Comparison of ENCODE assay signal across 8 cellular contexts in genomic region chr1:151347523-151348246, GRCh38. TPM values are rescaled to one million over a fixed set of nuclear protein-coding genes. Genes with fewer than 3 reads are reported as not detected.
DNase-seq lines count a peak whose midpoint lies in the region; ATAC-seq and TF ChIP-seq lines count a peak whose summit lies in the region.

No MANE protein-coding gene starts in this region.

- CTCF ChIA-PET in GM10248 (lab: Yijun Ruan, JAX) = interaction anchor here (0.9 to 1.0 kb wide), 2 partner anchors 10 to 47 kb away, joined by 3 to 4 read pairs; no protein-coding TSS in a partner anchor

- H3K4me3 ChIP-seq in muscle layer of duodenum (ENCODE audit: low read depth in 1 of 2, low read length in 2 of 2) = peak overlapping the region; percentile 78 to 94

- H3K4me1 ChIP-seq in muscle layer of duodenum (ENCODE audit: control insufficient read depth in 1 of 2, insufficient read depth in 2 of 2, low read length in 2 of 2) = peaks cover 8 to 10% of the 10 kb centered on the region in 2 donors

- H3K4me1 Mint-ChIP-seq in brain = peaks cover 38% of the 10 kb centered on the region

- H3K27me3 ChIP-seq in muscle layer of duodenum (ENCODE audit: low read depth, low read length) = no peaks in the 10 kb centered on the region

- TF ChIP-seq CTCF in C4-2B (conservative IDR thresholded peaks at IDR 0.05) (no peak), brain (conservative IDR thresholded peaks at IDR 0.05) (no peak), GM10248 (IDR thresholded peaks at IDR 0.05; ENCODE audit: control extremely low read depth, extremely low read depth, low read depth, missing control alignments) (no peak)

- no peaks in the 10 kb centered on the region for H3K27me3 Mint-ChIP-seq in brain

- peaks cover 31% of the 10 kb centered on the region for H3K36me3 Mint-ChIP-seq in brain

- H3K27ac ChIP-seq in C4-2B (peak overlapping the region; percentile 81), muscle layer of duodenum (ENCODE audit: low read length) (peak overlapping the region; percentile 97)

- peaks cover 20 to 23% of the 10 kb centered on the region in 2 donors for H3K36me3 ChIP-seq in muscle layer of duodenum (ENCODE audit: control insufficient read depth in 1 of 2, insufficient read depth in 2 of 2, low read length in 2 of 2)

- H3K27ac Mint-ChIP-seq in brain = peak overlapping the region; percentile 99 to 100 (median 99)

- ATAC-seq in HG03135 (IDR thresholded peaks at IDR 0.05; ENCODE audit: unreplicated experiment) (peak; percentile 15), HG02938 (IDR thresholded peaks at IDR 0.05; ENCODE audit: unreplicated experiment) (no peak)

- H3K9me3 ChIP-seq in muscle layer of duodenum (ENCODE audit: control insufficient read depth in 1 of 2, low read length in 2 of 2) = no peaks in the 10 kb centered on the region

- DNase-seq in GM10248 (ENCODE audit: extremely low spot score) (no peak), SKM-1 (lab: John Stamatoyannopoulos, UW; ENCODE audit: unreplicated experiment) (no peak), ureter (ENCODE audit: low spot score) (no peak)

- POLR2A ChIA-PET in GM10248 (lab: Yijun Ruan, JAX) = no interaction called here

- H3K9me3 Mint-ChIP-seq in brain = peaks cover 7 to 17% (median 11%) of the 10 kb centered on the region in 5 experiments

- H3K4me3 Mint-ChIP-seq in brain = peak overlapping the region; percentile 90 to 96 (median 96)

RNA-seq across cellular contexts. Expression of gene RFX5, which starts 0.6 kb away (rescaled TPM):
- polyA plus RNA-seq in brain (ENCODE audit: insufficient read depth, low read depth, low replicate concordance) = 33.7 TPM
- 32.5 TPM for total RNA-seq in ureter

RNA-seq across cellular contexts. Expression of gene PI4KB, which starts 20.5 kb away (rescaled TPM):
- 63.9 TPM for polyA plus RNA-seq in brain (ENCODE audit: insufficient read depth, low read depth, low replicate concordance)
- 91.5 TPM for total RNA-seq in ureter

RNA-seq across cellular contexts. Expression of gene SELENBP1, which starts 24.8 kb away (rescaled TPM):
- polyA plus RNA-seq in brain (ENCODE audit: insufficient read depth, low read depth, low replicate concordance) = 29.0 TPM
- 57.1 TPM for total RNA-seq in ureter

RNA-seq across cellular contexts. Expression of gene PSMB4, which starts 51.7 kb away (rescaled TPM):
- polyA plus RNA-seq in brain (ENCODE audit: insufficient read depth, low read depth, low replicate concordance) = 397 TPM
- total RNA-seq in ureter = 205 TPM
